In the genomic region with DNA sequence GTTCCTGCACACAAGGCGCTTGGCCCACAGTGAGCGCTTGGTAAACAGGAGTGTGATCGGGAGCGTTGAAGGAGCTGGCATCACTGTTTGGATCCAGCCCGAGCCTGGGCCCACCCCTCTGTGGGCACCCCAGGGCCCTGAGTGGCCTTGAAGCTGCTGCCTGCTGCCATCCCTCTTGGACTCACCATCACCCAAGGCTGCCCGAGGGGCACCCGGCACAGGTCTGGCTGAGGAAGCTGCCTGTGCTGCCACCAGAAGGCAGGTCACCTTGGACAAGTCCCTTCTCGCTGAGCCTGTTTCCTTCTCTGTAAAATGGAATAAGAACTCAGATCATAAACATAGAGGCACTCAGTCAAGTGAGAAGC, we compare ENCODE assay signal across 23 cellular contexts. TPM values are rescaled to one million over a fixed set of nuclear protein-coding genes. Genes with fewer than 3 reads are reported as not detected.
A peak's percentile ranks its signal among the peaks of the same experiment; 100 is the strongest.
DNase-seq lines count a peak whose midpoint lies in the region; TF ChIP-seq lines count a peak whose summit lies in the region.
"Had no signal": no experiment of that assay in that cellular context is flagged by ENCODE, and none has a peak within 500 bp of the region (broad histone marks: within the 10 kb centered on the region; RNA-seq: fewer than 3 reads in every experiment).

No MANE protein-coding gene starts in this region.

- peaks cover 25 to 74% of the 10 kb centered on the region in 2 donors for H3K36me3 ChIP-seq in esophagus (ENCODE audit: control insufficient read depth in 2 of 2, insufficient read depth in 2 of 2, low read length in 1 of 2)
- H3K36me3 ChIP-seq in stomach: peaks cover 54 to 97% (median 93%) of the 10 kb centered on the region in 4 donors

- CTCF ChIA-PET in AG04450 (lab: Charles Lee): interaction anchor here (0.5 to 3.7 kb wide), 6 partner anchors 54 to 411 kb away, joined by 3 to 103 read pairs (median 4); no protein-coding TSS in a partner anchor
- CTCF ChIA-PET in RWPE1 (lab: Yijun Ruan, JAX): interaction anchor here (0.5 to 3.1 kb wide), 14 partner anchors 9 to 365 kb away, joined by 3 to 44 read pairs (median 4); no protein-coding TSS in a partner anchor

- no peak for DNase-seq in AG04450 (ENCODE audit: low read depth, low spot score)
- DNase-seq in RWPE1 (ENCODE audit: low spot score): no peak
- no peak for DNase-seq in stomach
- DNase-seq in caudate nucleus (lab: John Stamatoyannopoulos, UW): no peak
- DNase-seq in DMS 273 treated with DMSO at 0.1 percent for 48 hours (lab: John Stamatoyannopoulos, UW): no peak
- no peak for DNase-seq in superior temporal gyrus (ENCODE audit: extremely low spot score)
- DNase-seq: activated CD4-positive, alpha-beta T cell treated with anti-CD3 and anti-CD28 coated beads, Interleukin-2, amount 50 U/mL, for 48 hours; activated CD4-positive, CD25-positive, alpha-beta regulatory T cell; activated naive CD8-positive, alpha-beta T cell treated with anti-CD3 and anti-CD28 coated beads, Interleukin-2, amount 10 ng/mL, durations not matched to agents 7 days and 5 days; Calu3; effector CD4-positive, alpha-beta T cell; EL; NCI-H1092 treated with DMSO at 0.1 percent for 48 hours; NCI-H2029; NCI-H446; NCI-H82; nucleus accumbens; Right ventricle myocardium superior; T-helper 9 cell had no signal

- H3K27ac ChIP-seq in AG04450 (ENCODE audit: low read depth, low read length) (peak overlapping the region; percentile 57), RWPE1 (peak overlapping the region; percentile 93), esophagus (ENCODE audit: low read depth in 2 of 2, low read length in 1 of 2) (peak overlapping the region; percentile 28 to 37), stomach (peak overlapping the region in 4 of 5 donors; percentile 31 to 69 (median 62)), caudate nucleus (ENCODE audit: low read depth, low read length) (no peak overlapping the region)
- H3K27ac ChIP-seq: C4-2B had no signal

- H3K9me3 ChIP-seq in AG04450 (ENCODE audit: control insufficient read depth, insufficient read depth, low read length) (no peaks in the 10 kb centered on the region; the same call in 1 of the 2 replicates), esophagus (ENCODE audit: control insufficient read depth in 2 of 2, insufficient read depth in 1 of 2, low read depth in 1 of 2, low read length in 1 of 2) (no peaks in the 10 kb centered on the region), stomach (no peaks in the 10 kb centered on the region)
- H3K9me3 ChIP-seq: HAP-1, heart left ventricle had no signal

- no peak overlapping the region for H3K4me3 ChIP-seq in AG04450 (ENCODE audit: low read depth, low read length)
- H3K4me3 ChIP-seq in esophagus (ENCODE audit: low read depth in 1 of 2, low read length in 2 of 2): no peak overlapping the region
- no peak overlapping the region for H3K4me3 ChIP-seq in stomach
- H3K4me3 ChIP-seq: HAP-1, heart left ventricle had no signal

- POLR2A ChIA-PET in AG04450 (lab: Yijun Ruan, JAX) (interaction anchor here (0.5 to 1.4 kb wide), 3 partner anchors 51 to 396 kb away, joined by 3 to 8 read pairs (median 4); no protein-coding TSS in a partner anchor), RWPE1 (lab: Yijun Ruan, JAX; ENCODE audit: low non-redundant PET) (interaction anchor here (0.7 kb wide), 1 partner anchor 51 kb away, joined by 3 read pairs; no protein-coding TSS in a partner anchor)

- intact Hi-C loops in stomach (cut with DNase I; ENCODE audit: low total_unique reads): no loop called here

- peaks cover 0 to 6% of the 10 kb centered on the region in 2 donors for H3K4me1 ChIP-seq in esophagus (ENCODE audit: control insufficient read depth in 2 of 2, insufficient read depth in 2 of 2, low read length in 1 of 2)
- H3K4me1 ChIP-seq in stomach: peaks cover 5 to 47% (median 27%) of the 10 kb centered on the region in 4 donors
- H3K4me1 ChIP-seq: HAP-1 had no signal

- TF ChIP-seq CTCF in AG04450 (IDR thresholded peaks at IDR 0.05; ENCODE audit: low read depth, low read length) (no peak), RWPE1 (conservative IDR thresholded peaks at IDR 0.05; ENCODE audit: low read depth) (no peak), stomach (IDR thresholded peaks at IDR 0.05) (no peak)

- no peak for TF ChIP-seq POLR2A in stomach (IDR thresholded peaks at IDR 0.05)

- WGBS in esophagus, 2 donors: 60 to 72% methylated on average over 8 of the region's 8 CpGs
- WGBS in stomach, 5 donors: 61 to 74% (median 68%) methylated on average over 6 to 8 of the region's 8 CpGs

- H3K27me3 ChIP-seq in AG04450 (ENCODE audit: control insufficient read depth, insufficient read depth, low read length): no peaks in the 10 kb centered on the region
- no peaks in the 10 kb centered on the region for H3K27me3 ChIP-seq in esophagus (ENCODE audit: control insufficient read depth in 1 of 2, insufficient read depth in 2 of 2, low read length in 2 of 2)
- H3K27me3 ChIP-seq in stomach: no peaks in the 10 kb centered on the region
- H3K27me3 ChIP-seq: heart left ventricle had no signal

- no peak for TF ChIP-seq EP300 in stomach (IDR thresholded peaks at IDR 0.05)

RNA-seq across cellular contexts. Expression of a gene that starts 53.6 kb away (rescaled TPM):
- polyA plus RNA-seq in AG04450 (2011; rRNA removed): 3.4 and 4.8 TPM in 2 replicates
- polyA minus RNA-seq in AG04450 (2011; rRNA and poly(A)+ RNA removed): 4.9 and 5.7 TPM in 2 replicates
- polyA plus RNA-seq in esophagus: 10 to 100 TPM; 10.7 to 17.5 TPM
- 100 to 1,000 TPM in 1 of 5 donors, 10 to 100 TPM in 3, 1 to 10 TPM in 1; 7.2 to 138 (median 28.6) TPM for total RNA-seq in stomach
- polyA plus RNA-seq in stomach: 10 to 100 TPM; 12.8 to 15.0 (median 13.0) TPM

RNA-seq across cellular contexts. Expression of a gene that starts 53.7 kb away (rescaled TPM):
- 2,379 and 2,541 TPM in 2 replicates for polyA plus RNA-seq in AG04450 (2011; rRNA removed)
- polyA minus RNA-seq in AG04450 (2011; rRNA and poly(A)+ RNA removed): 720 and 1,006 TPM in 2 replicates
- 1,000 to 10,000 TPM; 3,023 to 3,281 TPM for polyA plus RNA-seq in esophagus
- 1,000 to 10,000 TPM in 4 of 5 donors, 100 to 1,000 TPM in 1; 187 to 1,693 (median 1,211) TPM for total RNA-seq in stomach
- polyA plus RNA-seq in stomach: 1,000 to 10,000 TPM; 3,146 to 4,806 (median 4,080) TPM
